In genomic region chr6:68652117-68652536, GRCh38 we compare ENCODE assay signal across 24 cellular contexts. TPM values are rescaled to one million over a fixed set of nuclear protein-coding genes. Genes with fewer than 3 reads are reported as not detected.
DNase-seq lines count a peak whose midpoint lies in the region; ATAC-seq and TF ChIP-seq lines count a peak whose summit lies in the region.
"Had no signal": no experiment of that assay in that cellular context is flagged by ENCODE, and none has a peak within 500 bp of the region (broad histone marks: within the 10 kb centered on the region; RNA-seq: fewer than 3 reads in every experiment).

No MANE protein-coding gene starts in this region.

- intact Hi-C loops in left ventricle myocardium inferior (cut with micrococcal nuclease) = no loop called here
- intact Hi-C loops in cardiac septum (cut with DNase I) = no loop called here

- no peaks in the 10 kb centered on the region for H3K36me3 ChIP-seq in left ventricle myocardium inferior
- H3K36me3 ChIP-seq: MG63 had no signal

- peaks cover 6% of the 10 kb centered on the region for H3K4me1 ChIP-seq in left ventricle myocardium inferior

- ATAC-seq in left lobe of liver (peak; percentile 34), GM21390 (IDR thresholded peaks at IDR 0.05; ENCODE audit: unreplicated experiment) (no peak)
- ATAC-seq: activated CD8-positive, alpha-beta T cell treated with anti-CD3 and anti-CD28 coated beads for 36 hours; activated T-cell treated with anti-CD3 and anti-CD28 coated beads, Interleukin-2, amount 50 U/mL, for 4 hours; mucosa of descending colon; T-cell had no signal

- TF ChIP-seq CTCF in left ventricle myocardium inferior (IDR thresholded peaks at IDR 0.05; ENCODE audit: borderline replicate concordance) (peak; percentile 9), astrocyte of the spinal cord (IDR thresholded peaks at IDR 0.05; ENCODE audit: low read depth, low read length) (peak; percentile 17), type B pancreatic cell (conservative IDR thresholded peaks at IDR 0.05) (peak; percentile 44)

- H3K27ac ChIP-seq in left ventricle myocardium inferior (replicated peaks) = peak overlapping the region; percentile 53
- H3K27ac ChIP-seq: C4-2B had no signal

- H3K36me3 Mint-ChIP-seq in type B pancreatic cell = no peaks in the 10 kb centered on the region
- H3K36me3 Mint-ChIP-seq: activated naive CD4-positive, alpha-beta T cell treated with anti-CD3 and anti-CD28 coated beads, Interleukin-2, amount 10 ng/mL, durations not matched to agents 7 days and 5 days; T-cell had no signal

- no peaks in the 10 kb centered on the region for H3K9me3 ChIP-seq in left ventricle myocardium inferior (replicated peaks)
- H3K9me3 ChIP-seq: MG63, mucosa of descending colon had no signal

- H3K4me3 ChIP-seq in left ventricle myocardium inferior (no peak overlapping the region), astrocyte of the spinal cord (ENCODE audit: low read depth, low read length) (no peak overlapping the region)
- H3K4me3 ChIP-seq: coronary artery, MG63, mucosa of descending colon had no signal

- peaks cover 3% of the 10 kb centered on the region for H3K27me3 Mint-ChIP-seq in type B pancreatic cell
- H3K27me3 Mint-ChIP-seq: activated CD8-positive, alpha-beta T cell treated with anti-CD3 and anti-CD28 coated beads for 36 hours; activated naive CD4-positive, alpha-beta T cell treated with anti-CD3 and anti-CD28 coated beads, Interleukin-2, amount 10 ng/mL, durations not matched to agents 7 days and 5 days; T-cell had no signal

- H3K27ac Mint-ChIP-seq in type B pancreatic cell = no peak overlapping the region
- H3K27ac Mint-ChIP-seq: activated CD8-positive, alpha-beta T cell treated with anti-CD3 and anti-CD28 coated beads for 36 hours; activated naive CD4-positive, alpha-beta T cell treated with anti-CD3 and anti-CD28 coated beads, Interleukin-2, amount 10 ng/mL, durations not matched to agents 7 days and 5 days; T-cell had no signal

- no peak overlapping the region for H3K4me3 Mint-ChIP-seq in type B pancreatic cell
- H3K4me3 Mint-ChIP-seq: activated CD8-positive, alpha-beta T cell treated with anti-CD3 and anti-CD28 coated beads for 36 hours; activated naive CD4-positive, alpha-beta T cell treated with anti-CD3 and anti-CD28 coated beads, Interleukin-2, amount 10 ng/mL, durations not matched to agents 7 days and 5 days; activated T-cell treated with anti-CD3 and anti-CD28 coated beads, Interleukin-2, amount 50 U/mL, for 4 hours; T-cell had no signal

- in situ Hi-C loops in astrocyte of the spinal cord (cut with HindIII; ENCODE audit: low sequenced_read_pairs) = no loop called here

- DNase-seq in left ventricle myocardium inferior (no peak), cardiac septum (ENCODE audit: low spot score) (no peak), astrocyte of the spinal cord (ENCODE audit: low read depth, low spot score) (no peak), left lobe of liver (ENCODE audit: low spot score) (no peak), type B pancreatic cell (ENCODE audit: extremely low spot score, unreplicated experiment) (no peak), kidney glomerular epithelial cell (lab: John Stamatoyannopoulos, UW) (no peak), NCI-H2227 treated with DMSO at 0.1 percent for 48 hours (lab: John Stamatoyannopoulos, UW) (no peak)
- DNase-seq: ACHN; activated CD8-positive, alpha-beta T cell treated with anti-CD3 and anti-CD28 coated beads for 36 hours; activated naive CD4-positive, alpha-beta T cell treated with anti-CD3 and anti-CD28 coated beads, Interleukin-2, amount 10 ng/mL, durations not matched to agents 7 days and 5 days; activated T-cell treated with anti-CD3 and anti-CD28 coated beads, Interleukin-2, amount 50 U/mL, for 4 hours; GDM1; H7; kidney; MG63; mucosa of descending colon; NCI-H1694; RPMI8226; stimulated activated CD4-positive, alpha-beta T cell treated with anti-CD3 and anti-CD28 coated beads, Interleukin-12 subunit alpha, Interleukin-12 subunit beta, amount 100 ng/mL, for 4 hours; T-cell had no signal

- peaks cover 5% of the 10 kb centered on the region for H3K4me1 Mint-ChIP-seq in type B pancreatic cell (ENCODE audit: unreplicated experiment)
- H3K4me1 Mint-ChIP-seq: activated naive CD4-positive, alpha-beta T cell treated with anti-CD3 and anti-CD28 coated beads, Interleukin-2, amount 10 ng/mL, durations not matched to agents 7 days and 5 days; T-cell had no signal

- no peaks in the 10 kb centered on the region for H3K27me3 ChIP-seq in left ventricle myocardium inferior (ENCODE audit: low read depth)
- H3K27me3 ChIP-seq: MG63 had no signal

- H3K9me3 Mint-ChIP-seq in type B pancreatic cell = no peaks in the 10 kb centered on the region
- H3K9me3 Mint-ChIP-seq: activated CD8-positive, alpha-beta T cell treated with anti-CD3 and anti-CD28 coated beads for 36 hours; activated naive CD4-positive, alpha-beta T cell treated with anti-CD3 and anti-CD28 coated beads, Interleukin-2, amount 10 ng/mL, durations not matched to agents 7 days and 5 days; activated T-cell treated with anti-CD3 and anti-CD28 coated beads, Interleukin-2, amount 50 U/mL, for 4 hours; T-cell had no signal

RNA-seq across cellular contexts. Expression of gene ADGRB3, which starts 17.0 kb away (rescaled TPM):
- total RNA-seq in left ventricle myocardium inferior (1.5 TPM), cardiac septum (0.51 TPM), left lobe of liver (0.38 TPM), type B pancreatic cell (ENCODE audit: low replicate concordance) (0.55 and 2.0 TPM in 2 replicates)
- total RNA-seq: activated CD8-positive, alpha-beta T cell treated with anti-CD3 and anti-CD28 coated beads for 36 hours; activated T-cell treated with anti-CD3 and anti-CD28 coated beads, Interleukin-2, amount 50 U/mL, for 4 hours; endothelial cell of umbilical vein; T-cell had no signal
